Comparison of ENCODE assay signal across 18 cellular contexts in the genomic region with DNA sequence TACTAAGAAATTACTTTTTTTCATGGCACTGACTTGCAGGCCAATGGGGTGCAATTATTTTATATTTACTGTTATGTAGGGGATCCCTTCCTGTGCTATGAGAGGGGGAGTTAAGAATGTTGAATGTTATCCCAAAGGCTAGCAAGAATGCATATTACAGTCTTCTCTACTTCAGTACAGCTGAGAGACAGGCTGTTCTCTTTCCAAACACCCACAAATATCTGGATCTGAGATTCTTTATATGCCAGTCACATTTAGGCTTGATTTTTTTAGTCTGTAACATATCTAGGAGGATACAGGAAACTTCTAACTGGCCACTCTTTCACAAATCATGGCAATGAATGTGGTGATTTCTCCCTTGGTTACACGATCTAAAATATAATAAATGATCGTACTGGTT.
DNase-seq lines count a peak whose midpoint lies in the region; ATAC-seq and TF ChIP-seq lines count a peak whose summit lies in the region.
"Had no signal": no experiment of that assay in that cellular context is flagged by ENCODE, and none has a peak within 500 bp of the region (broad histone marks: within the 10 kb centered on the region; RNA-seq: fewer than 3 reads in every experiment).

No MANE protein-coding gene starts in this region.

- no peak overlapping the region for H3K4me3 ChIP-seq in Peyer's patch
- H3K4me3 ChIP-seq: A549, GM23338 had no signal

- H3K27ac Mint-ChIP-seq in type B pancreatic cell = peak overlapping the region; percentile 26
- H3K27ac Mint-ChIP-seq: CD4-positive, alpha-beta T cell; GM23338 had no signal

- DNase-seq in EH (ENCODE audit: low read depth) = peak; percentile 50
- peak; percentile 66 for DNase-seq in amniotic epithelial cell (ENCODE audit: low read depth)
- peak; percentile 62 for DNase-seq in iris pigment epithelial cell (ENCODE audit: low read depth)
- DNase-seq in type B pancreatic cell (ENCODE audit: extremely low spot score, unreplicated experiment) = no peak
- no peak for DNase-seq in Peyer's patch
- DNase-seq in GDM1 (lab: John Stamatoyannopoulos, UW) = no peak
- DNase-seq: AML-193; Caco-2; CD4-positive, alpha-beta T cell; GF-D8; HCEC 1CT; KG1 had no signal

- no peak overlapping the region for H3K4me3 Mint-ChIP-seq in type B pancreatic cell
- H3K4me3 Mint-ChIP-seq: CD4-positive, alpha-beta T cell; GM23338 had no signal

- H3K27me3 Mint-ChIP-seq in type B pancreatic cell = peaks cover 33% of the 10 kb centered on the region
- H3K27me3 Mint-ChIP-seq: CD4-positive, alpha-beta T cell had no signal

- no peak for TF ChIP-seq POLR2A in Peyer's patch (IDR thresholded peaks at IDR 0.05)

- H3K4me1 ChIP-seq in Peyer's patch = no peaks in the 10 kb centered on the region
- H3K4me1 ChIP-seq: Caco-2 had no signal

- H3K36me3 ChIP-seq in Peyer's patch = no peaks in the 10 kb centered on the region

- H3K9me3 Mint-ChIP-seq in type B pancreatic cell = no peaks in the 10 kb centered on the region
- H3K9me3 Mint-ChIP-seq: GM23338 had no signal

- TF ChIP-seq CTCF in type B pancreatic cell (conservative IDR thresholded peaks at IDR 0.05) (no peak), Peyer's patch (IDR thresholded peaks at IDR 0.05) (no peak)

- H3K9me3 ChIP-seq in Peyer's patch = no peaks in the 10 kb centered on the region
- H3K9me3 ChIP-seq: A549, Caco-2 had no signal

- no peak overlapping the region for H3K27ac ChIP-seq in Peyer's patch
- H3K27ac ChIP-seq: 22Rv1, A549, C4-2B had no signal

- H3K36me3 Mint-ChIP-seq in type B pancreatic cell = no peaks in the 10 kb centered on the region

- no peaks in the 10 kb centered on the region for H3K27me3 ChIP-seq in Peyer's patch

- ATAC-seq in GM18498 (IDR thresholded peaks at IDR 0.05; ENCODE audit: unreplicated experiment) = no peak
- ATAC-seq: A549, HepG2 had no signal

- peaks cover 12% of the 10 kb centered on the region for H3K4me1 Mint-ChIP-seq in type B pancreatic cell (ENCODE audit: unreplicated experiment)

Comparison
In these comparisons a context has a peak if more than half of its experiments do, and no peak if none do; other contexts are left out.
1. DNase-seq: peak in EH (single experiment), amniotic epithelial cell (single experiment) and iris pigment epithelial cell (single experiment); none in type B pancreatic cell (single experiment), Peyer's patch (0 of 3) and GDM1 (single experiment).